9 cellular contexts compared by ENCODE assay signal in genomic region chr19:36116344-36116637, GRCh38. TPM values are rescaled to one million over a fixed set of nuclear protein-coding genes. Genes with fewer than 3 reads are reported as not detected.
A peak's percentile ranks its signal among the peaks of the same experiment; 100 is the strongest.
DNase-seq lines count a peak whose midpoint lies in the region; ATAC-seq and TF ChIP-seq lines count a peak whose summit lies in the region.
"Had no signal": no experiment of that assay in that cellular context is flagged by ENCODE, and none has a peak within 500 bp of the region (broad histone marks: within the 10 kb centered on the region; RNA-seq: fewer than 3 reads in every experiment).

No MANE protein-coding gene starts in this region.

- H3K27me3 ChIP-seq in iPS-15b (ENCODE audit: control insufficient read depth, insufficient read depth, low read length) (no peaks in the 10 kb centered on the region), stomach (no peaks in the 10 kb centered on the region)

- H3K9me3 ChIP-seq in iPS-15b (ENCODE audit: control insufficient read depth, insufficient read depth, low read length) (no peaks in the 10 kb centered on the region), stomach (no peaks in the 10 kb centered on the region)

- H3K4me1 ChIP-seq in iPS-15b (ENCODE audit: control insufficient read depth, insufficient read depth, low read length) (peaks cover 9% of the 10 kb centered on the region), stomach (peaks cover 20 to 50% (median 36%) of the 10 kb centered on the region in 4 donors)

- H3K27me3 Mint-ChIP-seq in T-helper 2 cell treated with Interferon-gamma antibody and Interleukin-4, amounts not matched to agents 5 μg/mL and 100 μg/mL, for 36 hours (ENCODE audit: low read depth), result peaks cover 5% of the 10 kb centered on the region
- H3K27me3 Mint-ChIP-seq in activated T-helper 1 cell treated with anti-CD3 and anti-CD28 coated beads, Interleukin-12 subunit alpha, Interleukin-12 subunit beta, Interleukin-2, Interleukin-4 antibody, amounts not matched to agents 30 ng/mL and 10 ng/mL and 1 ng/mL, durations not matched to agents 14 hours and 24 hours and 36 hours (ENCODE audit: insufficient read depth), result peaks cover 1% of the 10 kb centered on the region

- no peaks in the 10 kb centered on the region for H3K9me3 Mint-ChIP-seq in T-helper 2 cell treated with Interferon-gamma antibody and Interleukin-4, amounts not matched to agents 5 μg/mL and 100 μg/mL, for 36 hours
- no peaks in the 10 kb centered on the region for H3K9me3 Mint-ChIP-seq in activated T-helper 1 cell treated with anti-CD3 and anti-CD28 coated beads, Interleukin-12 subunit alpha, Interleukin-12 subunit beta, Interleukin-2, Interleukin-4 antibody, amounts not matched to agents 30 ng/mL and 10 ng/mL and 1 ng/mL, durations not matched to agents 14 hours and 24 hours and 36 hours

- H3K36me3 ChIP-seq in iPS-15b (ENCODE audit: control insufficient read depth, insufficient read depth, low read length) (peaks cover 20% of the 10 kb centered on the region), stomach (peaks cover 32 to 71% (median 64%) of the 10 kb centered on the region in 4 donors)

- DNase-seq in T-helper 2 cell treated with Interferon-gamma antibody and Interleukin-4, amounts not matched to agents 5 μg/mL and 100 μg/mL, for 36 hours (ENCODE audit: low spot score), result no peak
- DNase-seq in T-helper 2 cell (no peak), stomach (no peak), nucleus accumbens (lab: John Stamatoyannopoulos, UW) (no peak), NCI-H2107 (lab: John Stamatoyannopoulos, UW) (no peak)
- no peak for DNase-seq in activated T-helper 1 cell treated with anti-CD3 and anti-CD28 coated beads, Interleukin-12 subunit alpha, Interleukin-12 subunit beta, Interleukin-2, Interleukin-4 antibody, amounts not matched to agents 30 ng/mL and 10 ng/mL and 1 ng/mL, durations not matched to agents 14 hours and 24 hours and 36 hours (ENCODE audit: low spot score)

- ATAC-seq in GM18870 (IDR thresholded peaks at IDR 0.05; ENCODE audit: unreplicated experiment), result no peak

- WGBS in stomach, 5 donors, result 80 to 100% (median 90%) methylated on average over 1 of the region's 1 CpG

- peak overlapping the region; percentile 88 to 92 (median 92) for H3K27ac ChIP-seq in stomach

- peaks cover 29% of the 10 kb centered on the region for H3K4me1 Mint-ChIP-seq in T-helper 2 cell treated with Interferon-gamma antibody and Interleukin-4, amounts not matched to agents 5 μg/mL and 100 μg/mL, for 36 hours (ENCODE audit: low read depth)
- H3K4me1 Mint-ChIP-seq in activated T-helper 1 cell treated with anti-CD3 and anti-CD28 coated beads, Interleukin-12 subunit alpha, Interleukin-12 subunit beta, Interleukin-2, Interleukin-4 antibody, amounts not matched to agents 30 ng/mL and 10 ng/mL and 1 ng/mL, durations not matched to agents 14 hours and 24 hours and 36 hours (ENCODE audit: low read depth), result peaks cover 43% of the 10 kb centered on the region

- no peak for TF ChIP-seq EP300 in stomach (IDR thresholded peaks at IDR 0.05)

- H3K4me3 ChIP-seq in iPS-15b (ENCODE audit: low read depth, low read length) (peak overlapping the region; percentile 98), stomach (peak overlapping the region in 3 of 4 donors; percentile 84 to 94 (median 92))

- TF ChIP-seq CTCF in stomach (IDR thresholded peaks at IDR 0.05), result no peak

- H3K9ac ChIP-seq in iPS-15b (ENCODE audit: low read depth, low read length), result no peak overlapping the region

- intact Hi-C loops in activated T-helper 1 cell treated with anti-CD3 and anti-CD28 coated beads, Interleukin-12 subunit alpha, Interleukin-12 subunit beta, Interleukin-2, Interleukin-4 antibody, amounts not matched to agents 30 ng/mL and 10 ng/mL and 1 ng/mL, durations not matched to agents 14 hours and 24 hours and 36 hours (cut with micrococcal nuclease), result loop anchor here (10.0 kb wide), 3 partner anchors 471 to 1349 kb away; partner anchors contain the start of genes COX6B1, ETV2, ZNF569 and ZNF570
- intact Hi-C loops in stomach (cut with DNase I; ENCODE audit: low total_unique reads), result no loop called here

- H3K27ac Mint-ChIP-seq in T-helper 2 cell treated with Interferon-gamma antibody and Interleukin-4, amounts not matched to agents 5 μg/mL and 100 μg/mL, for 36 hours, result peak overlapping the region; percentile 99
- peak overlapping the region; percentile 92 for H3K27ac Mint-ChIP-seq in activated T-helper 1 cell treated with anti-CD3 and anti-CD28 coated beads, Interleukin-12 subunit alpha, Interleukin-12 subunit beta, Interleukin-2, Interleukin-4 antibody, amounts not matched to agents 30 ng/mL and 10 ng/mL and 1 ng/mL, durations not matched to agents 14 hours and 24 hours and 36 hours

- peaks cover 48% of the 10 kb centered on the region for H3K36me3 Mint-ChIP-seq in T-helper 2 cell treated with Interferon-gamma antibody and Interleukin-4, amounts not matched to agents 5 μg/mL and 100 μg/mL, for 36 hours (ENCODE audit: low read depth)
- peaks cover 33% of the 10 kb centered on the region for H3K36me3 Mint-ChIP-seq in activated T-helper 1 cell treated with anti-CD3 and anti-CD28 coated beads, Interleukin-12 subunit alpha, Interleukin-12 subunit beta, Interleukin-2, Interleukin-4 antibody, amounts not matched to agents 30 ng/mL and 10 ng/mL and 1 ng/mL, durations not matched to agents 14 hours and 24 hours and 36 hours (ENCODE audit: low read depth)

- H3K4me3 Mint-ChIP-seq in T-helper 2 cell treated with Interferon-gamma antibody and Interleukin-4, amounts not matched to agents 5 μg/mL and 100 μg/mL, for 36 hours, result peak overlapping the region; percentile 96
- peak overlapping the region; percentile 98 for H3K4me3 Mint-ChIP-seq in activated T-helper 1 cell treated with anti-CD3 and anti-CD28 coated beads, Interleukin-12 subunit alpha, Interleukin-12 subunit beta, Interleukin-2, Interleukin-4 antibody, amounts not matched to agents 30 ng/mL and 10 ng/mL and 1 ng/mL, durations not matched to agents 14 hours and 24 hours and 36 hours

- TF ChIP-seq POLR2A in stomach (IDR thresholded peaks at IDR 0.05), result no peak

RNA-seq across cellular contexts. Expression of gene TBCB, which starts 1.0 kb away (rescaled TPM):
- total RNA-seq in activated T-helper 1 cell treated with anti-CD3 and anti-CD28 coated beads, Interleukin-12 subunit alpha, Interleukin-12 subunit beta, Interleukin-2, Interleukin-4 antibody, amounts not matched to agents 30 ng/mL and 10 ng/mL and 1 ng/mL, durations not matched to agents 14 hours and 24 hours and 36 hours, result 127 and 143 TPM in 2 replicates
- 100 to 1,000 TPM in 1 of 5 donors, 10 to 100 TPM in 4; 32.1 to 263 (median 71.0) TPM for total RNA-seq in stomach
- polyA plus RNA-seq in stomach, result 100 to 1,000 TPM; 137 to 165 (median 140) TPM

RNA-seq across cellular contexts. Expression of gene POLR2I, which starts 1.6 kb away (rescaled TPM):
- 76.3 and 92.4 TPM in 2 replicates for total RNA-seq in activated T-helper 1 cell treated with anti-CD3 and anti-CD28 coated beads, Interleukin-12 subunit alpha, Interleukin-12 subunit beta, Interleukin-2, Interleukin-4 antibody, amounts not matched to agents 30 ng/mL and 10 ng/mL and 1 ng/mL, durations not matched to agents 14 hours and 24 hours and 36 hours
- 100 to 1,000 TPM in 1 of 5 donors, 10 to 100 TPM in 4; 16.2 to 199 (median 42.8) TPM for total RNA-seq in stomach
- 100 to 1,000 TPM in 2 of 3 donors, 10 to 100 TPM in 1; 84.0 to 123 (median 117) TPM for polyA plus RNA-seq in stomach

RNA-seq across cellular contexts. Expression of gene OVOL3, which starts 5.3 kb away (rescaled TPM):
- not detected in 2 replicates for total RNA-seq in activated T-helper 1 cell treated with anti-CD3 and anti-CD28 coated beads, Interleukin-12 subunit alpha, Interleukin-12 subunit beta, Interleukin-2, Interleukin-4 antibody, amounts not matched to agents 30 ng/mL and 10 ng/mL and 1 ng/mL, durations not matched to agents 14 hours and 24 hours and 36 hours
- total RNA-seq in stomach, result not detected
- polyA plus RNA-seq in stomach, result not detected
- total RNA-seq: urinary bladder had no signal
- polyA plus RNA-seq: urinary bladder had no signal

RNA-seq across cellular contexts. Expression of gene CAPNS1, which starts 23.6 kb away (rescaled TPM):
- 326 and 335 TPM in 2 replicates for total RNA-seq in activated T-helper 1 cell treated with anti-CD3 and anti-CD28 coated beads, Interleukin-12 subunit alpha, Interleukin-12 subunit beta, Interleukin-2, Interleukin-4 antibody, amounts not matched to agents 30 ng/mL and 10 ng/mL and 1 ng/mL, durations not matched to agents 14 hours and 24 hours and 36 hours
- 100 to 1,000 TPM in 4 of 5 donors, 10 to 100 TPM in 1; 93.7 to 188 (median 115) TPM for total RNA-seq in stomach
- polyA plus RNA-seq in stomach, result 100 to 1,000 TPM; 500 to 575 (median 554) TPM

RNA-seq across cellular contexts. Expression of gene COX7A1, which starts 36.0 kb away (rescaled TPM):
- total RNA-seq in activated T-helper 1 cell treated with anti-CD3 and anti-CD28 coated beads, Interleukin-12 subunit alpha, Interleukin-12 subunit beta, Interleukin-2, Interleukin-4 antibody, amounts not matched to agents 30 ng/mL and 10 ng/mL and 1 ng/mL, durations not matched to agents 14 hours and 24 hours and 36 hours, result not detected in 2 replicates
- 10 to 100 TPM in 2 of 5 donors, 1 to 10 TPM in 2, not detected in 1; 4.0 to 21.0 (median 10.4) TPM for total RNA-seq in stomach
- 10 to 100 TPM; 31.9 to 43.4 (median 32.7) TPM for polyA plus RNA-seq in stomach
